Comparison of ENCODE assay signal across 16 cellular contexts in the genomic region with DNA sequence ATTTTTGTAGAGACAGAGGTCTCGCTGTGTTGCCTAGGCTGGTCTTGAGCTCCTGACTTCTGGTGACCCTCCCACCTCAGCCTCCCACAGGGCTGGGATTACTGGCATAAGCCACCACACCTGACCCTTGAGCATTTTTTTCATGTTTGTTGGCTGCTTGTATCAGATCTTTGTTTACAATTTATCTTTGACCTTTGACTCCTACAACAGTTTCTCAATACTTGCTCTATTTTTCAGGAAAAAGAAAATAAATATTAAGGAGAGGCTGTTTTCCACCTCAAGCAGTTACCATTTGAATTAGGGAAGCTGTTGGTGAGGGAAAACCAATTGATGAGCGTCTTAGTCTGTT.
"Had no signal": no experiment of that assay in that cellular context is flagged by ENCODE, and none has a peak within 500 bp of the region (broad histone marks: within the 10 kb centered on the region; RNA-seq: fewer than 3 reads in every experiment).

No MANE protein-coding gene starts in this region.

- H3K4me3 ChIP-seq: ascending aorta, cardiac muscle cell, mucosa of descending colon, smooth muscle cell, tibial artery, vagina had no signal

- H3K27ac ChIP-seq: ascending aorta, cardiac muscle cell, neutrophil, tibial artery, vagina had no signal

- H3K27me3 ChIP-seq: ascending aorta, cardiac muscle cell, neutrophil, tibial artery, vagina had no signal

- H3K36me3 ChIP-seq: neutrophil, vagina had no signal

- H3K9me3 ChIP-seq: ascending aorta, mucosa of descending colon, neutrophil, tibial artery, vagina had no signal

- ATAC-seq: mucosa of descending colon; naive thymus-derived CD8-positive, alpha-beta T cell; stimulated activated effector memory CD8-positive, alpha-beta T cell treated with anti-CD3 and anti-CD28 coated beads, Interleukin-12 subunit alpha, Interleukin-12 subunit beta, amount 100 ng/mL, for 72 hours had no signal

- H3K4me2 ChIP-seq: smooth muscle cell had no signal

- DNase-seq: activated gamma-delta T cell treated with Interleukin-2 at 50 U/mL for 16 hours; activated T-cell treated with anti-CD3 and anti-CD28 coated beads, Interleukin-2, amount 50 U/mL, for 24 hours; effector CD4-positive, alpha-beta T cell; hippocampal formation; mucosa of descending colon; naive thymus-derived CD8-positive, alpha-beta T cell; T-helper 2 cell; tibial artery had no signal

- FAIRE-seq: colon, TTC549 had no signal
